In genomic region chr13:46553886-46554855, GRCh38 we compare ENCODE assay signal across 9 cellular contexts. TPM values are rescaled to one million over a fixed set of nuclear protein-coding genes. Genes with fewer than 3 reads are reported as not detected.
DNase-seq lines count a peak whose midpoint lies in the region; ATAC-seq, FAIRE-seq and TF ChIP-seq lines count a peak whose summit lies in the region.
"Had no signal": no experiment of that assay in that cellular context is flagged by ENCODE, and none has a peak within 500 bp of the region (broad histone marks: within the 10 kb centered on the region; RNA-seq: fewer than 3 reads in every experiment).

No MANE protein-coding gene starts in this region.

- peaks cover 4% of the 10 kb centered on the region; the same call in 1 of the 2 replicates for H3K4me1 ChIP-seq in SJCRH30
- H3K4me1 ChIP-seq in thoracic aorta (ENCODE audit: control insufficient read depth in 1 of 2, low read depth in 2 of 2), result peaks cover 10 to 41% of the 10 kb centered on the region in 2 donors

- TF ChIP-seq CTCF in GM20000 (IDR thresholded peaks at IDR 0.05; ENCODE audit: extremely low read depth, missing control alignments), result no peak
- TF ChIP-seq CTCF in thoracic aorta (IDR thresholded peaks at IDR 0.05), result peak; percentile 50

- H3K27ac Mint-ChIP-seq in activated naive CD4-positive, alpha-beta T cell treated with anti-CD3 and anti-CD28 coated beads for 36 hours, result peak overlapping the region; percentile 86

- H3K4me3 Mint-ChIP-seq in activated naive CD4-positive, alpha-beta T cell treated with anti-CD3 and anti-CD28 coated beads for 36 hours, result peak overlapping the region; percentile 91

- H3K27ac ChIP-seq in SJCRH30 (peak overlapping the region; percentile 92), thoracic aorta (peak overlapping the region; percentile 82 to 89)

- no peak for FAIRE-seq in HTR-8/SVneo (lab: Jason Lieb, UNC)
- FAIRE-seq: islet of Langerhans had no signal

- intact Hi-C loops in activated naive CD4-positive, alpha-beta T cell treated with anti-CD3 and anti-CD28 coated beads for 36 hours (cut with micrococcal nuclease), result loop anchor here (1.0 to 5.0 kb wide), 11 partner anchors 24 to 1483 kb away; partner anchors contain the start of genes ESD, LCP1, NUDT15 and TPT1

- H3K27me3 ChIP-seq in SJCRH30 (no peaks in the 10 kb centered on the region), thoracic aorta (replicated peaks; ENCODE audit: insufficient read depth) (no peaks in the 10 kb centered on the region)

- H3K36me3 Mint-ChIP-seq in activated naive CD4-positive, alpha-beta T cell treated with anti-CD3 and anti-CD28 coated beads for 36 hours (ENCODE audit: low read depth), result no peaks in the 10 kb centered on the region

- H3K36me3 ChIP-seq in SJCRH30 (no peaks in the 10 kb centered on the region), thoracic aorta (no peaks in the 10 kb centered on the region)

- CTCF ChIA-PET in activated naive CD4-positive, alpha-beta T cell treated with anti-CD3 and anti-CD28 coated beads for 36 hours (lab: Charles Lee), result interaction anchor here (3.0 kb wide), 1 partner anchor 168 kb away, joined by 48 read pairs; no protein-coding TSS in a partner anchor

- no peaks in the 10 kb centered on the region for H3K9me3 Mint-ChIP-seq in activated naive CD4-positive, alpha-beta T cell treated with anti-CD3 and anti-CD28 coated beads for 36 hours

- H3K9me3 ChIP-seq in SJCRH30 (replicated peaks) (no peaks in the 10 kb centered on the region), thoracic aorta (no peaks in the 10 kb centered on the region)

- peak overlapping the region; percentile 96 for H3K4me3 ChIP-seq in SJCRH30
- H3K4me3 ChIP-seq in thoracic aorta, result peak overlapping the region; percentile 78

- peaks cover 40% of the 10 kb centered on the region for H3K4me1 Mint-ChIP-seq in activated naive CD4-positive, alpha-beta T cell treated with anti-CD3 and anti-CD28 coated beads for 36 hours (ENCODE audit: low read depth)

- ATAC-seq in thoracic aorta (ENCODE audit: insufficient number of reproducible peaks, low FRiP score, low read depth), result peak; percentile 56

- no peaks in the 10 kb centered on the region for H3K27me3 Mint-ChIP-seq in activated naive CD4-positive, alpha-beta T cell treated with anti-CD3 and anti-CD28 coated beads for 36 hours (ENCODE audit: low read depth)

- DNase-seq in COLO829 (ENCODE audit: low spot score), result peak; percentile 62
- DNase-seq in GM20000 (ENCODE audit: low spot score), result peak; percentile 75
- DNase-seq in HTR-8/SVneo (ENCODE audit: insufficient read length, low spot score), result peak; percentile 63
- DNase-seq in SJCRH30, result peak; percentile 76 to 79
- DNase-seq in activated naive CD4-positive, alpha-beta T cell treated with anti-CD3 and anti-CD28 coated beads for 36 hours, result peak; percentile 79
- DNase-seq in germinal center (ENCODE audit: low spot score), result peak; percentile 66
- peak; percentile 43 for DNase-seq in occipital lobe (lab: John Stamatoyannopoulos, UW)
- peak; percentile 28 for DNase-seq in thoracic aorta (ENCODE audit: low spot score)

RNA-seq across cellular contexts. Expression of gene LRCH1, which starts 1.2 kb away (rescaled TPM):
- 9.2 and 10.9 TPM in 2 replicates for total RNA-seq in SJCRH30 (2014; rRNA removed; shearing (Covaris generic))
- total RNA-seq in activated naive CD4-positive, alpha-beta T cell treated with anti-CD3 and anti-CD28 coated beads for 36 hours, result 10 to 100 TPM; 14.6 to 15.1 TPM
- total RNA-seq in occipital lobe (21.4 TPM), thoracic aorta (10 to 100 TPM; 29.4 to 38.9 TPM)

Comparison
In these comparisons a context has a peak if more than half of its experiments do, and no peak if none do; other contexts are left out.
1. Peak in every context shown above with its lines: DNase-seq, ATAC-seq, H3K4me3 ChIP-seq and H3K27ac ChIP-seq.
2. DNase-seq: peak in every context shown above with its lines; median percentile 79 in activated naive CD4-positive, alpha-beta T cell treated with anti-CD3 and anti-CD28 coated beads for 36 hours; 78 in SJCRH30; 75 in GM20000; 66 in germinal center; 63 in HTR-8/SVneo; 62 in COLO829; 43 in occipital lobe; 28 in thoracic aorta.